In genomic region chr3:125110016-125110875, GRCh38 we compare ENCODE assay signal across 10 cellular contexts. TPM values are rescaled to one million over a fixed set of nuclear protein-coding genes. Genes with fewer than 3 reads are reported as not detected.
DNase-seq lines count a peak whose midpoint lies in the region; TF ChIP-seq lines count a peak whose summit lies in the region.
"Had no signal": no experiment of that assay in that cellular context is flagged by ENCODE, and none has a peak within 500 bp of the region (broad histone marks: within the 10 kb centered on the region; RNA-seq: fewer than 3 reads in every experiment).

No MANE protein-coding gene starts in this region.

- H3K27ac Mint-ChIP-seq in MCF 10A (ENCODE audit: low read depth, unreplicated experiment) (no peak overlapping the region), endothelial cell (ENCODE audit: unreplicated experiment) (no peak overlapping the region)

- peak; percentile 91 for DNase-seq in MCF 10A (ENCODE audit: unreplicated experiment)
- no peak for DNase-seq in breast epithelium (ENCODE audit: low spot score in 2 of 2)
- no peak for DNase-seq in SK-N-SH
- peak; percentile 83 for DNase-seq in fibroblast of gingiva (ENCODE audit: low read depth)
- no peak for DNase-seq in thyroid gland
- no peak for DNase-seq in coronary artery (ENCODE audit: low spot score)
- DNase-seq in endothelial cell (ENCODE audit: low spot score), result no peak
- no peak for DNase-seq in NCI-H1436 treated with DMSO at 0.1 percent for 48 hours (lab: John Stamatoyannopoulos, UW)
- DNase-seq: activated CD4-positive, alpha-beta T cell treated with anti-CD3 and anti-CD28 coated beads, Interleukin-2, amount 50 U/mL, for 1 hour; gastrocnemius medialis had no signal

- H3K27ac ChIP-seq in breast epithelium (no peak overlapping the region), SK-N-SH (ENCODE audit: low read depth in 2 of 2, low read length in 1 of 2) (peak overlapping the region in 1 of 2 experiments; percentile 75; a peak in 3 of 4 replicates), thyroid gland (peak overlapping the region; percentile 80 to 95 (median 93)), coronary artery (no peak overlapping the region)
- H3K27ac ChIP-seq: gastrocnemius medialis had no signal

- TF ChIP-seq POLR2A in breast epithelium (IDR thresholded peaks at IDR 0.05) (no peak), thyroid gland (IDR thresholded peaks at IDR 0.05) (no peak)

- H2AFZ ChIP-seq in SK-N-SH (ENCODE audit: low read depth), result no peak overlapping the region

- no peak overlapping the region for H3K9ac ChIP-seq in SK-N-SH

- no peak for TF ChIP-seq RAD21 in SK-N-SH (IDR thresholded peaks at IDR 0.05; ENCODE audit: low read length)

- intact Hi-C loops in MCF 10A (cut with micrococcal nuclease) (no loop called here), breast epithelium (cut with DNase I; ENCODE audit: low total_unique reads) (no loop called here), thyroid gland (cut with DNase I) (no loop called here)

- TF ChIP-seq EP300 in SK-N-SH (IDR thresholded peaks at IDR 0.05; ENCODE audit: borderline replicate concordance in 1 of 2, low read depth in 1 of 2, low read length in 1 of 2), result peak in 1 of 2 experiments; percentile 89; a peak in 2 of 4 replicates

- CTCF ChIA-PET in MCF 10A (lab: Yijun Ruan, JAX) (interaction anchor here (0.6 to 1.5 kb wide), 3 partner anchors 40 to 115 kb away, joined by 3 to 4 read pairs (median 3); no protein-coding TSS in a partner anchor), SK-N-SH (lab: Yijun Ruan, JAX) (interaction anchor here (0.6 to 1.1 kb wide), 6 partner anchors 11 to 1627 kb away, joined by 3 read pairs; no protein-coding TSS in a partner anchor)

- H3K4me1 ChIP-seq in breast epithelium (no peaks in the 10 kb centered on the region), SK-N-SH (ENCODE audit: control insufficient read depth in 1 of 2, insufficient read depth in 2 of 2, low read depth in 1 of 2, low read length in 1 of 2) (peaks cover 0 to 30% of the 10 kb centered on the region in 2 experiments; a peak in 3 of 4 replicates), thyroid gland (peaks cover 25 to 47% of the 10 kb centered on the region in 2 donors)
- H3K4me1 ChIP-seq: gastrocnemius medialis had no signal

- H3K4me2 ChIP-seq in SK-N-SH, result peak overlapping the region; percentile 52; the same call in 1 of the 2 replicates

- TF ChIP-seq CTCF in MCF 10A (IDR thresholded peaks at IDR 0.05; ENCODE audit: unreplicated experiment) (no peak), breast epithelium (IDR thresholded peaks at IDR 0.05) (no peak), SK-N-SH (IDR thresholded peaks at IDR 0.05) (no peak), thyroid gland (IDR thresholded peaks at IDR 0.05) (no peak), coronary artery (IDR thresholded peaks at IDR 0.05) (no peak), endothelial cell (IDR thresholded peaks at IDR 0.05; ENCODE audit: unreplicated experiment) (no peak)

- H3K36me3 ChIP-seq in breast epithelium, result no peaks in the 10 kb centered on the region
- H3K36me3 ChIP-seq in SK-N-SH (replicated peaks in 1 of 2; ENCODE audit: control insufficient read depth in 1 of 2, insufficient read depth in 2 of 2, low read length in 1 of 2), result no peaks in the 10 kb centered on the region
- no peaks in the 10 kb centered on the region for H3K36me3 ChIP-seq in thyroid gland
- H3K36me3 ChIP-seq: gastrocnemius medialis had no signal

- H3K9me3 ChIP-seq in breast epithelium (no peaks in the 10 kb centered on the region), SK-N-SH (no peaks in the 10 kb centered on the region), thyroid gland (no peaks in the 10 kb centered on the region)
- H3K9me3 ChIP-seq: gastrocnemius medialis had no signal

- 59% methylated on average over 10 of the region's 10 CpGs for WGBS in SK-N-SH (ENCODE audit: low lambda C conversion rate)
- 93 to 94% methylated on average over 10 of the region's 10 CpGs for WGBS in thyroid gland, 2 donors

- H3K27me3 ChIP-seq in breast epithelium, result no peaks in the 10 kb centered on the region
- H3K27me3 ChIP-seq in SK-N-SH (ENCODE audit: insufficient read depth), result no peaks in the 10 kb centered on the region
- no peaks in the 10 kb centered on the region for H3K27me3 ChIP-seq in thyroid gland
- H3K27me3 ChIP-seq: gastrocnemius medialis had no signal

- H3K79me2 ChIP-seq in SK-N-SH (ENCODE audit: insufficient read depth), result no peaks in the 10 kb centered on the region

- H3K9me2 ChIP-seq in SK-N-SH, result no peaks in the 10 kb centered on the region

- peaks cover 45% of the 10 kb centered on the region for H3K4me1 Mint-ChIP-seq in MCF 10A (ENCODE audit: insufficient read depth, unreplicated experiment)
- no peaks in the 10 kb centered on the region for H3K4me1 Mint-ChIP-seq in endothelial cell (ENCODE audit: unreplicated experiment)

- no peaks in the 10 kb centered on the region for H3K27me3 Mint-ChIP-seq in MCF 10A (ENCODE audit: insufficient read depth, unreplicated experiment)
- no peaks in the 10 kb centered on the region for H3K27me3 Mint-ChIP-seq in endothelial cell (ENCODE audit: unreplicated experiment)

- no TSS peak for BruUV-seq in MCF 10A (replicated peaks; lab: Mats Ljungman, UMichigan)

- no peaks in the 10 kb centered on the region for H4K20me1 ChIP-seq in SK-N-SH (ENCODE audit: insufficient read depth)

- H3K4me3 ChIP-seq in breast epithelium, result no peak overlapping the region
- no peak overlapping the region; a peak in 1 of 4 replicates for H3K4me3 ChIP-seq in SK-N-SH (ENCODE audit: low read depth in 2 of 2, low read length in 1 of 2)
- no peak overlapping the region for H3K4me3 ChIP-seq in thyroid gland (replicated peaks in 1 of 3)
- H3K4me3 ChIP-seq in coronary artery, result no peak overlapping the region
- H3K4me3 ChIP-seq: gastrocnemius medialis had no signal

- H3K4me3 Mint-ChIP-seq in MCF 10A (ENCODE audit: unreplicated experiment) (no peak overlapping the region), endothelial cell (ENCODE audit: unreplicated experiment) (no peak overlapping the region)

- peaks cover 4% of the 10 kb centered on the region for H3K36me3 Mint-ChIP-seq in MCF 10A (ENCODE audit: insufficient read depth, unreplicated experiment)
- no peaks in the 10 kb centered on the region for H3K36me3 Mint-ChIP-seq in endothelial cell (ENCODE audit: low read depth, unreplicated experiment)

- H3K9me3 Mint-ChIP-seq in MCF 10A (ENCODE audit: unreplicated experiment) (peaks cover 3% of the 10 kb centered on the region), endothelial cell (ENCODE audit: unreplicated experiment) (no peaks in the 10 kb centered on the region)

- POLR2A ChIA-PET in MCF 10A (lab: Yijun Ruan, JAX), result interaction anchor here (0.8 to 2.2 kb wide), 6 partner anchors 13 to 106 kb away, joined by 3 to 9 read pairs (median 4); no protein-coding TSS in a partner anchor
- POLR2A ChIA-PET in SK-N-SH (lab: Yijun Ruan, JAX), result no interaction called here

- H3F3A ChIP-seq in SK-N-SH (replicated peaks; ENCODE audit: insufficient read depth), result peaks cover 17% of the 10 kb centered on the region

TF ChIP-seq in SK-N-SH, 30 proteins besides CTCF, POLR2A, EP300 and RAD21 (continues in another document):
- TF ChIP-seq USF1 (IDR thresholded peaks at IDR 0.05; ENCODE audit: borderline replicate concordance, low read depth) (no peak), MXI1 (IDR thresholded peaks at IDR 0.05; ENCODE audit: low read depth, low read length) (no peak), GABPA (IDR thresholded peaks at IDR 0.05; ENCODE audit: low read depth) (no peak; the same call in 1 of the 2 replicates), TAF1 (IDR thresholded peaks at IDR 0.05; ENCODE audit: borderline replicate concordance, low read depth, low read length) (no peak), POLR2AphosphoS5 (IDR thresholded peaks at IDR 0.05; ENCODE audit: low read depth, low read length) (peak; percentile 81; the same call in 1 of the 2 replicates), NFIC (IDR thresholded peaks at IDR 0.05; ENCODE audit: borderline replicate concordance) (peak; percentile 91), IRF3 (IDR thresholded peaks at IDR 0.05; ENCODE audit: low read depth, low read length) (no peak), TCF12 (IDR thresholded peaks at IDR 0.05) (peak; percentile 90), TEAD4 (IDR thresholded peaks at IDR 0.05; ENCODE audit: borderline replicate concordance, insufficient read depth) (peak; percentile 86), FOXJ3 (CRISPR knock-in tag; IDR thresholded peaks at IDR 0.05) (no peak), FOSL2 (IDR thresholded peaks at IDR 0.05; ENCODE audit: borderline replicate concordance, low read depth) (peak; percentile 99), PBX3 (IDR thresholded peaks at IDR 0.05) (peak; percentile 98), RXRA (IDR thresholded peaks at IDR 0.05; ENCODE audit: borderline replicate concordance, low read depth) (peak; percentile 98)

RNA-seq across cellular contexts. Expression of gene HEG1, which starts 54.4 kb away (rescaled TPM):
- 8.6 and 10.3 TPM in 2 replicates for total RNA-seq in MCF 10A (2022)
- 10 to 100 TPM; 36.0 to 45.9 (median 45.1) TPM for total RNA-seq in breast epithelium
- polyA plus RNA-seq in SK-N-SH (2012; rRNA removed), result 27.7 and 29.1 TPM in 2 replicates
- polyA plus RNA-seq in SK-N-SH (2012; cell fraction: cytosol; rRNA removed), result 27.1 and 30.0 TPM in 2 replicates
- polyA plus RNA-seq in SK-N-SH (2012; cell fraction: nucleus; rRNA removed), result 33.3 and 48.2 TPM in 2 replicates
- total RNA-seq in thyroid gland, result 100 to 1,000 TPM in 3 of 4 donors, 10 to 100 TPM in 1; 91.4 to 266 (median 199) TPM
- total RNA-seq in endothelial cell (ENCODE audit: unreplicated experiment), result 17.1 TPM

Comparison
In these comparisons a context has a peak if more than half of its experiments do, and no peak if none do; other contexts are left out.
1. DNase-seq: peak in MCF 10A (single experiment) and fibroblast of gingiva (single experiment); none in breast epithelium (0 of 2), SK-N-SH (single experiment), thyroid gland (0 of 2), coronary artery (single experiment), endothelial cell (single experiment) and NCI-H1436 treated with DMSO at 0.1 percent for 48 hours (single experiment).
2. H3K27ac ChIP-seq: peak in thyroid gland (3 of 3); none in breast epithelium (0 of 2) and coronary artery (0 of 2).